Comparison of ENCODE assay signal across 8 cellular contexts in genomic region chr18:24488824-24489493, GRCh38. TPM values are rescaled to one million over a fixed set of nuclear protein-coding genes. Genes with fewer than 3 reads are reported as not detected.
DNase-seq lines count a peak whose midpoint lies in the region; ATAC-seq, FAIRE-seq and TF ChIP-seq lines count a peak whose summit lies in the region.

No MANE protein-coding gene starts in this region.

- no peak for DNase-seq in activated naive CD4-positive, alpha-beta T cell treated with anti-CD3 and anti-CD28 coated beads, Interleukin-2, amount 50 U/mL, for 16 hours
- DNase-seq in NCI-H1105 (lab: John Stamatoyannopoulos, UW) (peak; percentile 32), WERI-Rb-1 (no peak), glutamatergic neuron (no peak), small intestine (peak; percentile 25)

- no peaks in the 10 kb centered on the region for H3K36me3 ChIP-seq in WERI-Rb-1
- H3K36me3 ChIP-seq in small intestine (ENCODE audit: control insufficient read depth in 2 of 2, insufficient read depth in 2 of 2, low read length in 2 of 2), result no peaks in the 10 kb centered on the region

- peak overlapping the region; percentile 52 for H3K27ac Mint-ChIP-seq in activated naive CD4-positive, alpha-beta T cell treated with anti-CD3 and anti-CD28 coated beads, Interleukin-2, amount 50 U/mL, for 24 hours
- H3K27ac Mint-ChIP-seq in glutamatergic neuron (ENCODE audit: unreplicated experiment), result no peak overlapping the region

- ATAC-seq in GM21786 (IDR thresholded peaks at IDR 0.05; ENCODE audit: unreplicated experiment), result no peak
- ATAC-seq in HG03097 (IDR thresholded peaks at IDR 0.05; ENCODE audit: low FRiP score, unreplicated experiment), result no peak

- peaks cover 8% of the 10 kb centered on the region for H3K27me3 Mint-ChIP-seq in activated naive CD4-positive, alpha-beta T cell treated with anti-CD3 and anti-CD28 coated beads, Interleukin-2, amount 50 U/mL, for 24 hours
- H3K27me3 Mint-ChIP-seq in glutamatergic neuron (ENCODE audit: unreplicated experiment), result no peaks in the 10 kb centered on the region

- WGBS in small intestine, 3 donors, result 44 to 48% (median 44%) methylated on average over 7 of the region's 7 CpGs

- H3K9me3 Mint-ChIP-seq in activated naive CD4-positive, alpha-beta T cell treated with anti-CD3 and anti-CD28 coated beads, Interleukin-2, amount 50 U/mL, for 24 hours, result no peaks in the 10 kb centered on the region
- peaks cover 2% of the 10 kb centered on the region for H3K9me3 Mint-ChIP-seq in glutamatergic neuron (ENCODE audit: unreplicated experiment)

- H3K9me3 ChIP-seq in WERI-Rb-1 (ENCODE audit: severe bottlenecking) (no peaks in the 10 kb centered on the region), small intestine (ENCODE audit: control insufficient read depth, low read depth) (no peaks in the 10 kb centered on the region)

- no peaks in the 10 kb centered on the region for H3K36me3 Mint-ChIP-seq in activated naive CD4-positive, alpha-beta T cell treated with anti-CD3 and anti-CD28 coated beads, Interleukin-2, amount 50 U/mL, for 24 hours
- H3K36me3 Mint-ChIP-seq in glutamatergic neuron (ENCODE audit: unreplicated experiment), result no peaks in the 10 kb centered on the region

- peak; percentile 19 for FAIRE-seq in small intestine (lab: Jason Lieb, UNC)

- H3K27me3 ChIP-seq in WERI-Rb-1 (ENCODE audit: insufficient read depth, low read depth, severe bottlenecking) (no peaks in the 10 kb centered on the region), small intestine (ENCODE audit: control insufficient read depth in 2 of 2, insufficient read depth in 2 of 2, low read length in 2 of 2) (no peaks in the 10 kb centered on the region)

- no peak overlapping the region for H3K4me3 Mint-ChIP-seq in activated naive CD4-positive, alpha-beta T cell treated with anti-CD3 and anti-CD28 coated beads, Interleukin-2, amount 50 U/mL, for 24 hours
- no peak overlapping the region for H3K4me3 Mint-ChIP-seq in glutamatergic neuron (ENCODE audit: unreplicated experiment)

- H3K4me3 ChIP-seq in WERI-Rb-1 (ENCODE audit: low read depth, low read length) (no peak overlapping the region), small intestine (ENCODE audit: low read depth in 1 of 2, low read length in 2 of 2) (no peak overlapping the region)

- TF ChIP-seq CTCF in WERI-Rb-1 (IDR thresholded peaks at IDR 0.05; ENCODE audit: low read depth, low read length), result peak; percentile 32; the same call in 1 of the 2 replicates
- peak; percentile 87 for TF ChIP-seq CTCF in glutamatergic neuron (IDR thresholded peaks at IDR 0.05; ENCODE audit: partially characterized antibody, unreplicated experiment)

- peaks cover 4% of the 10 kb centered on the region for H3K4me1 Mint-ChIP-seq in activated naive CD4-positive, alpha-beta T cell treated with anti-CD3 and anti-CD28 coated beads, Interleukin-2, amount 50 U/mL, for 24 hours
- H3K4me1 Mint-ChIP-seq in glutamatergic neuron (ENCODE audit: low read depth, unreplicated experiment), result peaks cover 19% of the 10 kb centered on the region

- H3K4me1 ChIP-seq in small intestine (ENCODE audit: control insufficient read depth in 2 of 2, insufficient read depth in 1 of 2, low read depth in 1 of 2, low read length in 1 of 2), result no peaks in the 10 kb centered on the region

- H3K27ac ChIP-seq in WERI-Rb-1, result no peak overlapping the region
- no peak overlapping the region for H3K27ac ChIP-seq in small intestine (ENCODE audit: low read depth in 1 of 2, low read length in 1 of 2)

RNA-seq across cellular contexts. Expression of gene HRH4, which starts 28.5 kb away (rescaled TPM):
- total RNA-seq in glutamatergic neuron (ENCODE audit: unreplicated experiment), result not detected
- not detected for polyA plus RNA-seq in small intestine

Comparison
In these comparisons a context has a peak if more than half of its experiments do, and no peak if none do; other contexts are left out.
1. DNase-seq: peak in NCI-H1105 (single experiment) and small intestine (single experiment); none in activated naive CD4-positive, alpha-beta T cell treated with anti-CD3 and anti-CD28 coated beads, Interleukin-2, amount 50 U/mL, for 16 hours (single experiment), WERI-Rb-1 (single experiment) and glutamatergic neuron (single experiment).